Comparison of ENCODE assay signal across 28 cellular contexts in the genomic region with DNA sequence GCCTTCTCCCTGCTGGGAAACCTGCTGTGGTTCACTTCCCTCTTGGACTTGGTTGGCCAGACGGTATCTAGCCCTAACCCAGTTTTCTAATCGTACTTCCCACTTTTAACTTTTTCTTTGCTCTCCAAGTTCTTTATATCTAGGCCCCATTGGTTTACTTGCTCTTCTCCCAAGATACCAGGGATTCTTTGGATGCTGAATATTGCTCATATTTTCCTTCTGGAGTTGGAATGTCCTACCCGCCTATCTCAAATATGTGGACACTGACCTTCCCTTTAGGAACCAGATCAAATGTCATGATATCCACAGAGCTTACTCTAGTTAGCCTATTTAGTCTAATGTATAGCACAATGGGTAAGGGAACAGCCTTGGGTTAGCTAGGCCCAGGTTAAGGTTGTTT.
DNase-seq lines count a peak whose midpoint lies in the region; ATAC-seq and TF ChIP-seq lines count a peak whose summit lies in the region.
"Had no signal": no experiment of that assay in that cellular context is flagged by ENCODE, and none has a peak within 500 bp of the region (broad histone marks: within the 10 kb centered on the region; RNA-seq: fewer than 3 reads in every experiment).

No MANE protein-coding gene starts in this region.

- H3K9me3 Mint-ChIP-seq in CD14-positive monocyte = peaks cover 0 to 4% (median 0%) of the 10 kb centered on the region in 7 donors
- H3K9me3 Mint-ChIP-seq: activated CD4-positive, alpha-beta memory T cell treated with anti-CD3 and anti-CD28 coated beads for 36 hours; neural progenitor cell had no signal

- no peak for TF ChIP-seq CTCF in heart right ventricle (IDR thresholded peaks at IDR 0.05)
- TF ChIP-seq CTCF in CD14-positive monocyte (IDR thresholded peaks at IDR 0.05) = no peak

- H3K4me1 ChIP-seq in heart right ventricle (no peaks in the 10 kb centered on the region), adipocyte (ENCODE audit: control insufficient read depth, insufficient read depth, low read length) (peaks cover 13% of the 10 kb centered on the region)
- H3K4me1 ChIP-seq: breast epithelium, psoas muscle, thyroid gland had no signal

- ATAC-seq in heart right ventricle (peak in 2 of 8 donors; percentile 20 to 26), left ventricle myocardium superior (no peak), HG02981 (IDR thresholded peaks at IDR 0.05; ENCODE audit: unreplicated experiment) (no peak), HG03378 (IDR thresholded peaks at IDR 0.05; ENCODE audit: unreplicated experiment) (no peak)
- ATAC-seq: activated naive CD8-positive, alpha-beta T cell treated with anti-CD3 and anti-CD28 coated beads, Interleukin-2, amount 50 U/mL, for 24 hours; left lobe of liver; psoas muscle had no signal

- H3K36me3 Mint-ChIP-seq in CD14-positive monocyte = no peaks in the 10 kb centered on the region
- H3K36me3 Mint-ChIP-seq: activated CD4-positive, alpha-beta memory T cell treated with anti-CD3 and anti-CD28 coated beads for 36 hours; neural progenitor cell had no signal

- peaks cover 4% of the 10 kb centered on the region for H3K4me1 Mint-ChIP-seq in CD14-positive monocyte
- H3K4me1 Mint-ChIP-seq: activated naive CD8-positive, alpha-beta T cell treated with anti-CD3 and anti-CD28 coated beads, Interleukin-2, amount 50 U/mL, for 24 hours; B cell had no signal

- no peaks in the 10 kb centered on the region for H3K9me3 ChIP-seq in heart right ventricle
- H3K9me3 ChIP-seq in adipocyte (ENCODE audit: control insufficient read depth, low read length) = no peaks in the 10 kb centered on the region
- H3K9me3 ChIP-seq: breast epithelium, psoas muscle, thyroid gland had no signal

- no peak overlapping the region for H3K4me3 Mint-ChIP-seq in CD14-positive monocyte
- H3K4me3 Mint-ChIP-seq: activated CD4-positive, alpha-beta memory T cell treated with anti-CD3 and anti-CD28 coated beads for 36 hours; activated naive CD8-positive, alpha-beta T cell treated with anti-CD3 and anti-CD28 coated beads, Interleukin-2, amount 50 U/mL, for 24 hours; B cell; neural progenitor cell had no signal

- no peaks in the 10 kb centered on the region for H3K27me3 Mint-ChIP-seq in CD14-positive monocyte (ENCODE audit: low read depth in 3 of 3)

- no peak overlapping the region for H3K27ac Mint-ChIP-seq in CD14-positive monocyte
- H3K27ac Mint-ChIP-seq: activated CD4-positive, alpha-beta memory T cell treated with anti-CD3 and anti-CD28 coated beads for 36 hours; activated naive CD8-positive, alpha-beta T cell treated with anti-CD3 and anti-CD28 coated beads, Interleukin-2, amount 50 U/mL, for 24 hours; B cell; neural progenitor cell had no signal

- WGBS in heart right ventricle, 2 donors = 72 to 81% methylated on average over 3 of the region's 3 CpGs

- DNase-seq in heart right ventricle = no peak
- DNase-seq in left ventricle myocardium superior = no peak
- peak; percentile 27 for DNase-seq in adipocyte (ENCODE audit: low read depth)
- DNase-seq in myocyte (ENCODE audit: low read depth) = peak; percentile 50
- no peak for DNase-seq in CD14-positive monocyte (ENCODE audit: low spot score)
- DNase-seq in islet precursor cell = no peak
- DNase-seq: activated CD4-positive, alpha-beta memory T cell treated with anti-CD3 and anti-CD28 coated beads for 36 hours; activated CD4-positive, CD25-positive, alpha-beta regulatory T cell; activated gamma-delta T cell; activated naive CD8-positive, alpha-beta T cell treated with anti-CD3 and anti-CD28 coated beads, Interleukin-2, amount 50 U/mL, for 24 hours; DND-41; GOT3; head of caudate nucleus; KBM-7; NCI-H2171 treated with DMSO at 0.1 percent for 48 hours; NCI-H69; psoas muscle; stimulated activated CD4-positive, alpha-beta T cell treated with anti-CD3 and anti-CD28 coated beads, Interleukin-4, amount 100 ng/mL, for 1 hour; stimulated activated naive CD4-positive, alpha-beta T cell treated with Interleukin-2 at 50 U/mL for 16 hours; T-helper 9 cell; thyroid gland had no signal

- H3K36me3 ChIP-seq in heart right ventricle (no peaks in the 10 kb centered on the region), adipocyte (ENCODE audit: control insufficient read depth, insufficient read depth, low read length, severe bottlenecking) (no peaks in the 10 kb centered on the region)
- H3K36me3 ChIP-seq: breast epithelium, neural progenitor cell, thyroid gland had no signal

- H3K27me3 ChIP-seq in heart right ventricle (no peaks in the 10 kb centered on the region), adipocyte (replicated peaks; ENCODE audit: control insufficient read depth, insufficient read depth, low read length) (no peaks in the 10 kb centered on the region)
- H3K27me3 ChIP-seq: breast epithelium, neural progenitor cell, thyroid gland had no signal

- H3K4me3 ChIP-seq in heart right ventricle (no peak overlapping the region), adipocyte (ENCODE audit: low read length) (no peak overlapping the region)
- H3K4me3 ChIP-seq: breast epithelium, neural progenitor cell, psoas muscle, thyroid gland had no signal

- no peak overlapping the region for H3K9ac ChIP-seq in adipocyte (ENCODE audit: low read length)
- H3K9ac ChIP-seq: neural progenitor cell had no signal

- peak overlapping the region in 6 of 10 donors; percentile 12 to 56 (median 42) for H3K27ac ChIP-seq in heart right ventricle
- H3K27ac ChIP-seq: 22Rv1, breast epithelium, neural progenitor cell, psoas muscle, thyroid gland had no signal

- intact Hi-C loops in heart right ventricle (cut with DNase I) (no loop called here), left ventricle myocardium superior (cut with micrococcal nuclease) (no loop called here), CD14-positive monocyte (cut with micrococcal nuclease) (no loop called here)

Comparison
In these comparisons a context has a peak if more than half of its experiments do, and no peak if none do; other contexts are left out.
1. DNase-seq: peak in adipocyte (single experiment) and myocyte (single experiment); none in heart right ventricle (0 of 2), left ventricle myocardium superior (single experiment), CD14-positive monocyte (single experiment) and islet precursor cell (single experiment).